Comparison of ENCODE assay signal across 10 cellular contexts in the genomic region with DNA sequence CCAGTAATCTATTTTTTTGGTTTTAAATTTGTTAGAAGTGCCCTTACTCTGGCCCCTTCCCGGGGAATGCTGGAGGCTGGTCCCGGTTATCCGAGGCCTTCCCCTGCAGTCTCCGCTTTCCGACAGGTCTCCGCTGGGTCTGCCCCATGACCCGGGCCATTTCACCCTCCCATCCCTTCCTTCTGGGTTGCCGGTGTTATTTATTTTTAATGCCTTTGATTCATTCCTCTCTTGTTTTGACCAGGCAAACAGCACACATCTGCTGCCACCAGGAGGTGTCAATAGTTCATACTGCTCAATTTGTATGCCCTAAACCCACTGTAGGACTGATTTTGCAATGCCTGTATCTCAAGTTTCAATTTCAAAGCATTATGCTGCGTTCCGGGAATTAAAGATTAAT.
A peak's percentile ranks its signal among the peaks of the same experiment; 100 is the strongest.
DNase-seq lines count a peak whose midpoint lies in the region; ATAC-seq and TF ChIP-seq lines count a peak whose summit lies in the region.
"Had no signal": no experiment of that assay in that cellular context is flagged by ENCODE, and none has a peak within 500 bp of the region (broad histone marks: within the 10 kb centered on the region; RNA-seq: fewer than 3 reads in every experiment).

No MANE protein-coding gene starts in this region.

- H3K27ac ChIP-seq in iPS-18a (ENCODE audit: low read length), result peak overlapping the region; percentile 7

- no peak overlapping the region for H3K9ac ChIP-seq in iPS-18a (ENCODE audit: low read length)

- ATAC-seq in omental fat pad (ENCODE audit: low FRiP score), result no peak
- no peak for ATAC-seq in GM21723 (IDR thresholded peaks at IDR 0.05; ENCODE audit: unreplicated experiment)
- no peak for ATAC-seq in GM21381 (IDR thresholded peaks at IDR 0.05; ENCODE audit: unreplicated experiment)

- H3K4me1 ChIP-seq in iPS-18a (ENCODE audit: control insufficient read depth, low read depth, low read length), result peaks cover 14% of the 10 kb centered on the region
- H3K4me1 ChIP-seq: HAP-1 had no signal

- H3K4me3 ChIP-seq in iPS-18a (ENCODE audit: low read length), result no peak overlapping the region
- H3K4me3 ChIP-seq: HAP-1 had no signal

- DNase-seq in ACHN (peak; percentile 27), H4 (ENCODE audit: low spot score) (peak; percentile 14), RPMI7951 (ENCODE audit: low read depth) (peak; percentile 40), NCI-H2029 treated with DMSO at 0.1 percent for 48 hours (lab: John Stamatoyannopoulos, UW) (no peak), omental fat pad (ENCODE audit: low spot score) (no peak)
- DNase-seq: activated CD4-positive, alpha-beta T cell treated with anti-CD3 and anti-CD28 coated beads, Interleukin-2, amount 10 ng/mL, durations not matched to agents 7 days and 5 days had no signal

- H3K9me3 ChIP-seq in iPS-18a (ENCODE audit: control insufficient read depth, low read depth, low read length), result no peaks in the 10 kb centered on the region
- H3K9me3 ChIP-seq: HAP-1 had no signal

- in situ Hi-C loops in ACHN (cut with HindIII; ENCODE audit: low pct_ligation_motif_present, low pct_unique_long_range_greater_than_20kb, low sequenced_read_pairs), result no loop called here

- H3K27me3 ChIP-seq in iPS-18a (ENCODE audit: control insufficient read depth, insufficient read depth, low read length), result no peaks in the 10 kb centered on the region

- H3K36me3 ChIP-seq in iPS-18a (ENCODE audit: control insufficient read depth, low read depth, low read length), result no peaks in the 10 kb centered on the region
- H3K36me3 ChIP-seq: HAP-1 had no signal

- no peak for TF ChIP-seq CTCF in omental fat pad (IDR thresholded peaks at IDR 0.05)

Comparison
In these comparisons a context has a peak if more than half of its experiments do, and no peak if none do; other contexts are left out.
1. DNase-seq: peak in ACHN (single experiment), H4 (single experiment) and RPMI7951 (single experiment); none in NCI-H2029 treated with DMSO at 0.1 percent for 48 hours (single experiment) and omental fat pad (single experiment).